Comparison of ENCODE assay signal across 8 cellular contexts in genomic region chr16:3027983-3028715, GRCh38. TPM values are rescaled to one million over a fixed set of nuclear protein-coding genes. Genes with fewer than 3 reads are reported as not detected.
DNase-seq lines count a peak whose midpoint lies in the region; ATAC-seq lines count a peak whose summit lies in the region.

No MANE protein-coding gene starts in this region.

- H3K27me3 ChIP-seq in mesendoderm (ENCODE audit: insufficient read depth, low read length, poor library complexity) = no peaks in the 10 kb centered on the region

- no peak overlapping the region for H3K27ac Mint-ChIP-seq in activated CD4-positive, alpha-beta memory T cell treated with anti-CD3 and anti-CD28 coated beads, Interleukin-2, amount 10 ng/mL, durations not matched to agents 7 days and 5 days

- peaks cover under 1% of the 10 kb centered on the region for H3K79me1 ChIP-seq in mesendoderm (ENCODE audit: low read length)

- no peak overlapping the region for H2BK5ac ChIP-seq in mesendoderm (ENCODE audit: low read length)

- peaks cover 16% of the 10 kb centered on the region for H3K36me3 Mint-ChIP-seq in activated CD4-positive, alpha-beta memory T cell treated with anti-CD3 and anti-CD28 coated beads, Interleukin-2, amount 10 ng/mL, durations not matched to agents 7 days and 5 days (ENCODE audit: low read depth)

- peaks cover 51% of the 10 kb centered on the region for H3K4me1 Mint-ChIP-seq in activated CD4-positive, alpha-beta memory T cell treated with anti-CD3 and anti-CD28 coated beads, Interleukin-2, amount 10 ng/mL, durations not matched to agents 7 days and 5 days

- CTCF ChIA-PET in activated CD4-positive, alpha-beta memory T cell treated with anti-CD3 and anti-CD28 coated beads, Interleukin-2, amount 10 ng/mL, durations not matched to agents 7 days and 5 days (lab: Charles Lee) = interaction anchor here (0.9 to 10.4 kb wide), 29 partner anchors 7 to 160 kb away, joined by 3 to 209 read pairs (median 5); partner anchors contain the start of genes BICDL2, CLDN6, HCFC1R1 and MMP25

- WGBS in mesendoderm (ENCODE audit: extremely low coverage, insufficient coverage, low lambda C conversion rate) = no CpG with 5 or more reads among the region's 58 CpGs

- POLR2A ChIA-PET in activated CD4-positive, alpha-beta memory T cell treated with anti-CD3 and anti-CD28 coated beads, Interleukin-2, amount 10 ng/mL, durations not matched to agents 7 days and 5 days (lab: Charles Lee) = interaction anchor here (0.7 to 9.3 kb wide), 18 partner anchors 16 to 130 kb away, joined by 3 to 72 read pairs (median 6); partner anchors contain the start of genes IL32, MMP25, PAQR4 and PKMYT1

- peak overlapping the region; percentile 31 for H3K4me2 ChIP-seq in mesendoderm (ENCODE audit: low read length)

- peak overlapping the region; percentile 47 for H3K9ac ChIP-seq in mesendoderm (ENCODE audit: low read length)

- DNase-seq in COLO829 (ENCODE audit: low spot score) (peak; percentile 84), NCI-H526 treated with DMSO at 0.1 percent for 48 hours (lab: John Stamatoyannopoulos, UW) (peak; percentile 27), mesendoderm (peak; percentile 93), T1000 (lab: John Stamatoyannopoulos, UW) (no peak)
- peak; percentile 90 for DNase-seq in activated CD4-positive, alpha-beta memory T cell treated with anti-CD3 and anti-CD28 coated beads, Interleukin-2, amount 10 ng/mL, durations not matched to agents 7 days and 5 days
- DNase-seq in effector CD4-positive, alpha-beta T cell = peak; percentile 85
- DNase-seq in stimulated activated CD8-positive, alpha-beta memory T cell treated with anti-CD3 and anti-CD28 coated beads, Interleukin-2, amount 100 ng/mL, for 48 hours (ENCODE audit: low read depth in 2 of 2) = peak; percentile 88 to 90

- H3K79me2 ChIP-seq in mesendoderm (ENCODE audit: control insufficient read depth, insufficient read depth, low read length) = no peaks in the 10 kb centered on the region

- H4K5ac ChIP-seq in mesendoderm (ENCODE audit: low read length) = no peak overlapping the region

- H2BK120ac ChIP-seq in mesendoderm (ENCODE audit: low read depth, low read length) = no peak overlapping the region

- no peak overlapping the region for H2AK5ac ChIP-seq in mesendoderm (ENCODE audit: low read length)

- ATAC-seq in HG02981 (IDR thresholded peaks at IDR 0.05; ENCODE audit: unreplicated experiment) = peak; percentile 29

- peak overlapping the region; percentile 64 for H3K56ac ChIP-seq in mesendoderm (ENCODE audit: low read length)

- H3K27ac ChIP-seq in mesendoderm (ENCODE audit: low read depth, low read length) = no peak overlapping the region

- no peak overlapping the region for H3K18ac ChIP-seq in mesendoderm (ENCODE audit: low read length)

- H2BK15ac ChIP-seq in mesendoderm (replicated peaks; ENCODE audit: low read depth) = no peak overlapping the region

- no peak overlapping the region for H4K8ac ChIP-seq in mesendoderm (ENCODE audit: low read depth, low read length)

- H3K27me3 Mint-ChIP-seq in activated CD4-positive, alpha-beta memory T cell treated with anti-CD3 and anti-CD28 coated beads, Interleukin-2, amount 10 ng/mL, durations not matched to agents 7 days and 5 days = peaks cover 31% of the 10 kb centered on the region

- peaks cover 1% of the 10 kb centered on the region for H3K4me1 ChIP-seq in mesendoderm (ENCODE audit: control insufficient read depth, low read depth, low read length)

- no peak overlapping the region for H3K23ac ChIP-seq in mesendoderm (ENCODE audit: low read length)

- peaks cover 8% of the 10 kb centered on the region for H3K36me3 ChIP-seq in mesendoderm (ENCODE audit: control insufficient read depth, insufficient read depth, low read length)

- no peak overlapping the region for H3K4me3 ChIP-seq in mesendoderm (ENCODE audit: low read length)

- H3K4me3 Mint-ChIP-seq in activated CD4-positive, alpha-beta memory T cell treated with anti-CD3 and anti-CD28 coated beads, Interleukin-2, amount 10 ng/mL, durations not matched to agents 7 days and 5 days = peak overlapping the region; percentile 66

- no peaks in the 10 kb centered on the region for H3K9me3 Mint-ChIP-seq in activated CD4-positive, alpha-beta memory T cell treated with anti-CD3 and anti-CD28 coated beads, Interleukin-2, amount 10 ng/mL, durations not matched to agents 7 days and 5 days

- H3K4ac ChIP-seq in mesendoderm (ENCODE audit: low read depth, low read length) = no peak overlapping the region

RNA-seq across cellular contexts. Expression of gene THOC6, which starts 4.3 kb away (rescaled TPM):
- 10 to 100 TPM; 42.4 TPM for total RNA-seq in activated CD4-positive, alpha-beta memory T cell treated with anti-CD3 and anti-CD28 coated beads, Interleukin-2, amount 10 ng/mL, durations not matched to agents 7 days and 5 days
- 38.1 TPM for polyA plus RNA-seq in mesendoderm (2013, experiment 1 of 2)
- 37.5 TPM for polyA plus RNA-seq in mesendoderm (2013, experiment 2 of 2)

RNA-seq across cellular contexts. Expression of gene HCFC1R1, which starts 4.4 kb away (rescaled TPM):
- 10 to 100 TPM; 37.0 to 43.3 TPM for total RNA-seq in activated CD4-positive, alpha-beta memory T cell treated with anti-CD3 and anti-CD28 coated beads, Interleukin-2, amount 10 ng/mL, durations not matched to agents 7 days and 5 days
- 73.7 TPM for polyA plus RNA-seq in mesendoderm (2013, experiment 1 of 2)
- 75.5 TPM for polyA plus RNA-seq in mesendoderm (2013, experiment 2 of 2)

RNA-seq across cellular contexts. Expression of gene TNFRSF12A, which starts 8.0 kb away (rescaled TPM):
- total RNA-seq in activated CD4-positive, alpha-beta memory T cell treated with anti-CD3 and anti-CD28 coated beads, Interleukin-2, amount 10 ng/mL, durations not matched to agents 7 days and 5 days = 1 to 10 TPM; 6.1 to 7.5 TPM
- 126 TPM for polyA plus RNA-seq in mesendoderm (2013, experiment 1 of 2)
- 126 TPM for polyA plus RNA-seq in mesendoderm (2013, experiment 2 of 2)

RNA-seq across cellular contexts. Expression of gene BICDL2, which starts 8.6 kb away (rescaled TPM):
- total RNA-seq in activated CD4-positive, alpha-beta memory T cell treated with anti-CD3 and anti-CD28 coated beads, Interleukin-2, amount 10 ng/mL, durations not matched to agents 7 days and 5 days = 1 to 10 TPM; 1.4 to 1.9 TPM
- 3.4 TPM for polyA plus RNA-seq in mesendoderm (2013, experiment 1 of 2)
- 3.6 TPM for polyA plus RNA-seq in mesendoderm (2013, experiment 2 of 2)

RNA-seq across cellular contexts. Expression of gene CLDN6, which starts 10.2 kb away (rescaled TPM):
- not detected for total RNA-seq in activated CD4-positive, alpha-beta memory T cell treated with anti-CD3 and anti-CD28 coated beads, Interleukin-2, amount 10 ng/mL, durations not matched to agents 7 days and 5 days
- 508 TPM for polyA plus RNA-seq in mesendoderm (2013, experiment 1 of 2)
- polyA plus RNA-seq in mesendoderm (2013, experiment 2 of 2) = 491 TPM
